Comparison of ENCODE assay signal across 26 cellular contexts in genomic region chr12:116979109-116979508, GRCh38.
DNase-seq lines count a peak whose midpoint lies in the region; ATAC-seq and TF ChIP-seq lines count a peak whose summit lies in the region.
"Had no signal": no experiment of that assay in that cellular context is flagged by ENCODE, and none has a peak within 500 bp of the region (broad histone marks: within the 10 kb centered on the region; RNA-seq: fewer than 3 reads in every experiment).

No MANE protein-coding gene starts in this region.

- no peaks in the 10 kb centered on the region for H3K79me2 ChIP-seq in OCI-LY1 (ENCODE audit: insufficient read depth, low read length)
- no peaks in the 10 kb centered on the region for H3K79me2 ChIP-seq in PC-3 (ENCODE audit: low read length)

- H2AK9ac ChIP-seq in IMR-90 (replicated peaks; ENCODE audit: low read depth, low read length, poor library complexity), result no peak overlapping the region

- POLR2A ChIA-PET in IMR-90 (lab: Charles Lee; ENCODE audit: unreplicated experiment), result no interaction called here
- POLR2A ChIA-PET in PC-3 (lab: Charles Lee; ENCODE audit: unreplicated experiment), result no interaction called here

- H3F3A ChIP-seq in OCI-LY1 (ENCODE audit: insufficient read depth, low read length), result no peaks in the 10 kb centered on the region
- H3F3A ChIP-seq in PC-3 (ENCODE audit: low read length, unreplicated experiment), result no peaks in the 10 kb centered on the region

- H3K23ac ChIP-seq in IMR-90 (ENCODE audit: low read depth, low read length), result no peak overlapping the region

- dilution Hi-C loops in IMR-90 (cut with HindIII; ENCODE audit: low sequenced_read_pairs, unreplicated experiment), result no loop called here

- H2AK5ac ChIP-seq in IMR-90 (ENCODE audit: low read depth, low read length), result no peak overlapping the region; the same call in 1 of the 2 replicates

- H3K9me2 ChIP-seq in OCI-LY1 (ENCODE audit: low read depth, low read length) (no peaks in the 10 kb centered on the region), PC-3 (replicated peaks; ENCODE audit: low read length) (no peaks in the 10 kb centered on the region)

- H3K79me1 ChIP-seq in IMR-90 (ENCODE audit: low read depth in 1 of 2, low read length in 2 of 2), result peaks cover 3 to 16% of the 10 kb centered on the region in 2 experiments; a peak in 2 of 4 replicates

- no peak overlapping the region for H2BK5ac ChIP-seq in IMR-90 (ENCODE audit: low read depth, low read length, poor library complexity, severe bottlenecking)

- H3K9me3 ChIP-seq in BLaER1 (no peaks in the 10 kb centered on the region), IMR-90 (ENCODE audit: control insufficient read depth, insufficient read depth, low read length) (no peaks in the 10 kb centered on the region), OCI-LY1 (ENCODE audit: low read length) (no peaks in the 10 kb centered on the region), PC-3 (ENCODE audit: low read length) (no peaks in the 10 kb centered on the region)
- H3K9me3 ChIP-seq: adrenal gland, left ventricle myocardium inferior, pancreas, uterus had no signal

- no peak for TF ChIP-seq POLR2A in IMR-90 (IDR thresholded peaks at IDR 0.05; ENCODE audit: low read depth, low read length)

- no peak overlapping the region for H3K56ac ChIP-seq in IMR-90 (ENCODE audit: extremely low read depth, insufficient read depth, low read length)

- ATAC-seq in IMR-90 (ENCODE audit: low read depth), result no peak
- no peak for ATAC-seq in PC-3
- ATAC-seq in HG03460 (IDR thresholded peaks at IDR 0.05; ENCODE audit: unreplicated experiment), result no peak
- ATAC-seq in GM18873 (IDR thresholded peaks at IDR 0.05; ENCODE audit: low FRiP score, unreplicated experiment), result no peak
- ATAC-seq: pancreas; right cardiac atrium; Right ventricle myocardium inferior; stimulated activated naive CD8-positive, alpha-beta T cell treated with anti-CD3 and anti-CD28 coated beads, Interleukin-15, amount 100 ng/mL, for 72 hours had no signal

- H3K9ac ChIP-seq in BLaER1, result no peak overlapping the region
- no peak overlapping the region for H3K9ac ChIP-seq in IMR-90 (ENCODE audit: low read depth, low read length)
- no peak overlapping the region for H3K9ac ChIP-seq in OCI-LY1 (ENCODE audit: low read length)
- no peak overlapping the region for H3K9ac ChIP-seq in PC-3 (ENCODE audit: low read length)

- H2AFZ ChIP-seq in IMR-90 (replicated peaks; ENCODE audit: low read length, poor library complexity), result peak overlapping the region; percentile 27
- no peak overlapping the region for H2AFZ ChIP-seq in OCI-LY1 (ENCODE audit: low read length)
- no peak overlapping the region for H2AFZ ChIP-seq in PC-3 (ENCODE audit: low read length)

- H2BK15ac ChIP-seq in IMR-90 (ENCODE audit: low read depth, low read length), result no peak overlapping the region

- H3K14ac ChIP-seq in IMR-90 (replicated peaks; ENCODE audit: low read depth, low read length), result no peak overlapping the region

- no peaks in the 10 kb centered on the region for H4K20me1 ChIP-seq in BLaER1
- peaks cover 4% of the 10 kb centered on the region; the same call in 1 of the 2 replicates for H4K20me1 ChIP-seq in IMR-90 (ENCODE audit: insufficient read depth, low read length)
- no peaks in the 10 kb centered on the region for H4K20me1 ChIP-seq in OCI-LY1 (ENCODE audit: insufficient read depth, low read length)
- H4K20me1 ChIP-seq in PC-3 (ENCODE audit: low read length), result no peaks in the 10 kb centered on the region

- no peak for TF ChIP-seq RAD21 in IMR-90 (IDR thresholded peaks at IDR 0.05; ENCODE audit: low read length)

- CTCF ChIA-PET in IMR-90 (lab: Yijun Ruan, JAX), result no interaction called here
- CTCF ChIA-PET in PC-3 (lab: Charles Lee), result no interaction called here

- H3K18ac ChIP-seq in IMR-90 (ENCODE audit: low read depth, low read length), result no peak overlapping the region

- BruUV-seq in IMR-90 (replicated peaks; lab: Mats Ljungman, UMichigan), result no TSS peak
- no TSS peak for BruUV-seq in PC-3 (replicated peaks; lab: Mats Ljungman, UMichigan)

- no peak overlapping the region for H3K4me3 ChIP-seq in BLaER1
- H3K4me3 ChIP-seq in IMR-90 (ENCODE audit: insufficient read depth, low read depth, low read length), result no peak overlapping the region
- peak overlapping the region; percentile 52 for H3K4me3 ChIP-seq in OCI-LY1 (ENCODE audit: low read depth, low read length, poor library complexity, severe bottlenecking)
- no peak overlapping the region for H3K4me3 ChIP-seq in PC-3 (ENCODE audit: low read length)
- H3K4me3 ChIP-seq: adrenal gland, left ventricle myocardium inferior, pancreas, uterus had no signal

- H2BK20ac ChIP-seq in IMR-90 (ENCODE audit: low read depth, low read length), result no peak overlapping the region

- no peak overlapping the region for H4K91ac ChIP-seq in IMR-90 (ENCODE audit: insufficient read depth, low read depth, low read length)

- H3K4me1 ChIP-seq in BLaER1 (peaks cover 49% of the 10 kb centered on the region), IMR-90 (ENCODE audit: control insufficient read depth, insufficient read depth, low read length) (peaks cover 8% of the 10 kb centered on the region), OCI-LY1 (ENCODE audit: insufficient read depth, low read length, severe bottlenecking) (peaks cover 67% of the 10 kb centered on the region), PC-3 (ENCODE audit: insufficient read depth, low read length) (no peaks in the 10 kb centered on the region)
- H3K4me1 ChIP-seq: left ventricle myocardium inferior, pancreas, uterus had no signal

- WGBS in IMR-90 (ENCODE audit: extremely low coverage in 2 of 2, insufficient read length in 1 of 2), 2 experiments, result no CpG with 5 or more reads among the region's 5 CpGs

- H3K4me2 ChIP-seq in BLaER1, result peak overlapping the region; percentile 29; the same call in 1 of the 2 replicates
- H3K4me2 ChIP-seq in IMR-90 (ENCODE audit: low read depth, low read length), result no peak overlapping the region
- peak overlapping the region; percentile 77 for H3K4me2 ChIP-seq in OCI-LY1 (ENCODE audit: low read length)
- no peak overlapping the region for H3K4me2 ChIP-seq in PC-3 (ENCODE audit: low read length)

- in situ Hi-C loops in IMR-90 (cut with MboI; ENCODE audit: low sequenced_read_pairs), result no loop called here

- no peak for TF ChIP-seq CTCF in IMR-90 (conservative IDR thresholded peaks at IDR 0.05; ENCODE audit: low read depth, low read length)
- no peak for TF ChIP-seq CTCF in OCI-LY1 (IDR thresholded peaks at IDR 0.05; ENCODE audit: low read length)
- TF ChIP-seq CTCF in PC-3 (conservative IDR thresholded peaks at IDR 0.05; ENCODE audit: low read depth, low read length), result no peak

- H2BK120ac ChIP-seq in IMR-90 (ENCODE audit: low read depth, low read length), result no peak overlapping the region

- DNase-seq in IMR-90 (no peak), islet precursor cell (peak; percentile 65), PC-3 (no peak), NK-92 (lab: John Stamatoyannopoulos, UW; ENCODE audit: unreplicated experiment) (no peak)
- DNase-seq: activated CD4-positive, alpha-beta memory T cell treated with anti-CD3 and anti-CD28 coated beads for 36 hours; activated CD4-positive, alpha-beta T cell treated with anti-CD3 and anti-CD28 coated beads for 1 hour; activated naive CD4-positive, alpha-beta T cell treated with Interleukin-2 at 50 U/mL for 16 hours; adrenal gland; DMS153; H7; head of caudate nucleus; Kasumi-1; left ventricle myocardium inferior; mesenchymal stem cell; NCI-H1092; NCI-H187 treated with DMSO at 0.1 percent for 48 hours; pancreas; right cardiac atrium; stimulated activated CD4-positive, alpha-beta T cell treated with anti-CD3 and anti-CD28 coated beads, Interleukin-2, amount 100 ng/mL, for 24 hours; stimulated activated naive CD8-positive, alpha-beta T cell treated with anti-CD3 and anti-CD28 coated beads, Interleukin-15, amount 100 ng/mL, for 72 hours; uterus had no signal

- H4K8ac ChIP-seq in IMR-90 (ENCODE audit: low read depth in 2 of 2, low read length in 2 of 2), result no peak overlapping the region

- no peak overlapping the region for H3K4ac ChIP-seq in IMR-90 (ENCODE audit: low read depth, low read length)

- peaks cover 12% of the 10 kb centered on the region for H3K9me1 ChIP-seq in IMR-90 (ENCODE audit: insufficient read depth, low read length)

- no peak overlapping the region for H4K5ac ChIP-seq in IMR-90 (ENCODE audit: low read depth, low read length)

- H3K27me3 ChIP-seq in BLaER1 (no peaks in the 10 kb centered on the region), IMR-90 (ENCODE audit: control insufficient read depth, insufficient read depth, low read length) (no peaks in the 10 kb centered on the region), OCI-LY1 (ENCODE audit: insufficient read depth, low read length) (no peaks in the 10 kb centered on the region), PC-3 (ENCODE audit: low read length) (no peaks in the 10 kb centered on the region)
- H3K27me3 ChIP-seq: adrenal gland, pancreas, uterus had no signal

- peaks cover 14% of the 10 kb centered on the region for H3K36me3 ChIP-seq in BLaER1
- H3K36me3 ChIP-seq in IMR-90 (ENCODE audit: control insufficient read depth, insufficient read depth, low read length), result peaks cover 4% of the 10 kb centered on the region
- H3K36me3 ChIP-seq in OCI-LY1 (ENCODE audit: insufficient read depth, low read length), result no peaks in the 10 kb centered on the region
- no peaks in the 10 kb centered on the region for H3K36me3 ChIP-seq in PC-3 (ENCODE audit: low read depth, low read length)
- H3K36me3 ChIP-seq: adrenal gland, pancreas, uterus had no signal

- no peak overlapping the region for H3K27ac ChIP-seq in BLaER1
- H3K27ac ChIP-seq in IMR-90 (ENCODE audit: insufficient read depth, low read length), result no peak overlapping the region
- H3K27ac ChIP-seq in OCI-LY1 (ENCODE audit: low read depth, low read length, poor library complexity, severe bottlenecking), result peak overlapping the region; percentile 44
- no peak overlapping the region for H3K27ac ChIP-seq in PC-3 (ENCODE audit: low read length)
- H3K27ac ChIP-seq: adrenal gland, left ventricle myocardium inferior, pancreas, uterus had no signal

- intact Hi-C loops in IMR-90 (cut with micrococcal nuclease) (no loop called here), PC-3 (cut with micrococcal nuclease) (no loop called here)

TF ChIP-seq in IMR-90, 13 proteins besides CTCF, POLR2A, EP300 and RAD21 (continues in another document):
- TF ChIP-seq CHD1 (IDR thresholded peaks at IDR 0.05; ENCODE audit: low read depth, low read length), result no peak
- TF ChIP-seq SMC3 (IDR thresholded peaks at IDR 0.05; ENCODE audit: low read depth, low read length), result no peak
- no peak for TF ChIP-seq FOS (IDR thresholded peaks at IDR 0.05; ENCODE audit: low read depth, low read length)
- TF ChIP-seq RCOR1 (IDR thresholded peaks at IDR 0.05; ENCODE audit: insufficient replicate concordance, low read length), result no peak
- TF ChIP-seq MAZ (IDR thresholded peaks at IDR 0.05; ENCODE audit: borderline replicate concordance, low read depth, low read length), result no peak
- no peak for TF ChIP-seq MAFK (IDR thresholded peaks at IDR 0.05; ENCODE audit: low read depth, low read length)
- no peak for TF ChIP-seq MXI1 (IDR thresholded peaks at IDR 0.05; ENCODE audit: borderline replicate concordance, low read depth, low read length)

Comparison
In these comparisons a context has a peak if more than half of its experiments do, and no peak if none do; other contexts are left out.
1. H3K4me2 ChIP-seq: peak in BLaER1 (single experiment) and OCI-LY1 (single experiment); none in IMR-90 (single experiment) and PC-3 (single experiment).